In the genomic region with DNA sequence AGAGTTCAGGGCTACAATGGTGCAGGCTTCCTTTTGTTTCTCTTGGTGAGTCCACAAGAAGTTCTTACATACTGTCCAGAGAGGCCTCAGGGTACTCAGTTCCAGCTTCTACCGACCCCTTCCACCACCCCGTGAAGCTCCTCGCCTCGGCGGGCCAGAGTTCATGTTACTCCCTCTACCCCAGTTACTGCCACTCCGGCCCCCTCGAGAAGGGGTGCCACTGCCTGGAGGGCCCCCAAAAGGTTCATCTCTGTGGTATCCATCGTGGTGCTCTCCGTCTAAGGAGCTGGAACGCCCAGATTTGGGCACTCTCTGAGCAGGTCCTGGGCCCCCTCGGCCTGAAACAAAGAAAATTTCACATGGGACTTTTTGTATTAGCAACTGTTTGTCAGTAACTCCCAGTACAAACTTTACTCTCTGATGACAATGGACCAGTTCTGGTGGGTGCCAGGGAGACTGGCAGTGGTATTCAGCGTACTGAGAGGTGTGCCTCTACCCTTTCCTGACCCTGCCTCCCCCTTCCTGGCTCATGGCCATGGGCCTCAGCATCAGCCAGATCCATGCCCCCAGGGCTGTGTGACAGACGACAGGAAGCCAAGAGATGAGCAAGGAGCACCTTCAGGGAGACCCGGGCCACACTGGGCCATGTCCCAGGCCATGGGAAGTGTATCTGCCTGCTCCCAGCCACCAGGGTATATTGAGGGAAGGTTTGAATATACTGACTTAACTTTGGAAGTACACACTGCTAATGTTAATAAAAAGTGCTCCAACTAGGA, we compare ENCODE assay signal across 19 cellular contexts. TPM values are rescaled to one million over a fixed set of nuclear protein-coding genes. Genes with fewer than 3 reads are reported as not detected.
DNase-seq lines count a peak whose midpoint lies in the region; ATAC-seq and TF ChIP-seq lines count a peak whose summit lies in the region.
"Had no signal": no experiment of that assay in that cellular context is flagged by ENCODE, and none has a peak within 500 bp of the region (broad histone marks: within the 10 kb centered on the region; RNA-seq: fewer than 3 reads in every experiment).

No MANE protein-coding gene starts in this region.

- no peaks in the 10 kb centered on the region for H3K9me3 ChIP-seq in CD8-positive, alpha-beta memory T cell (ENCODE audit: low read length)
- no peaks in the 10 kb centered on the region for H3K9me3 ChIP-seq in HEK293 (ENCODE audit: control insufficient read depth, insufficient read depth, low read depth, low read length)
- H3K9me3 ChIP-seq: colonic mucosa, Peyer's patch, thoracic aorta had no signal

- in situ Hi-C loops in GM13977 (cut with MboI; ENCODE audit: low pct_unique_long_range_greater_than_20kb, low sequenced_read_pairs, unreplicated experiment) = no loop called here

- no peak overlapping the region for H3K56ac ChIP-seq in mesendoderm (ENCODE audit: low read length)

- no peak for DNase-seq in CD8-positive, alpha-beta memory T cell
- DNase-seq in central memory CD8-positive, alpha-beta T cell (ENCODE audit: low spot score in 2 of 2) = no peak
- DNase-seq in mesendoderm (peak; percentile 42), GM13977 (ENCODE audit: low spot score) (no peak)
- DNase-seq in stimulated activated CD8-positive, alpha-beta memory T cell treated with anti-CD3 and anti-CD28 coated beads, Interleukin-4, amount 100 ng/mL, for 48 hours = no peak
- DNase-seq: activated CD8-positive, alpha-beta memory T cell treated with anti-CD3 and anti-CD28 coated beads for 24 hours; activated effector memory CD4-positive, alpha-beta T cell treated with anti-CD3 and anti-CD28 coated beads, Interleukin-2, amount 50 U/mL, for 16 hours; colonic mucosa; DMS 273 treated with DMSO at 0.1 percent for 48 hours; GF-D8; GOT3; Karpas-422; Peyer's patch; small intestine; stimulated activated CD4-positive, alpha-beta T cell treated with anti-CD3 and anti-CD28 coated beads, Interleukin-4, amount 100 ng/mL, for 4 hours; SW 1271 had no signal

- H3K79me2 ChIP-seq in mesendoderm (ENCODE audit: control insufficient read depth, insufficient read depth, low read length) = peaks cover 2% of the 10 kb centered on the region

- H3K4me3 Mint-ChIP-seq in CD8-positive, alpha-beta memory T cell = peak overlapping the region in 1 of 7 donors; percentile 26
- H3K4me3 Mint-ChIP-seq in central memory CD8-positive, alpha-beta T cell = no peak overlapping the region

- no peak overlapping the region for H3K23ac ChIP-seq in mesendoderm (ENCODE audit: low read length)

- ATAC-seq in central memory CD8-positive, alpha-beta T cell (replicated peaks; ENCODE audit: extremely low read depth, poor library complexity, severe bottlenecking) = no peak
- ATAC-seq in HG03378 (IDR thresholded peaks at IDR 0.05; ENCODE audit: unreplicated experiment) = no peak

- H4K5ac ChIP-seq in mesendoderm (ENCODE audit: low read length) = no peak overlapping the region

- no peak overlapping the region for H2BK5ac ChIP-seq in mesendoderm (ENCODE audit: low read length)

- POLR2A ChIA-PET in CD8-positive, alpha-beta memory T cell (lab: Charles Lee) = interaction anchor here (0.6 kb wide), 1 partner anchor 290 kb away, joined by 3 read pairs; no protein-coding TSS in a partner anchor
- POLR2A ChIA-PET in HEK293 (lab: Yijun Ruan, JAX) = interaction anchor here (0.6 kb wide), 1 partner anchor 55 kb away, joined by 6 read pairs; no protein-coding TSS in a partner anchor

- peaks cover 37 to 39% (median 38%) of the 10 kb centered on the region in 3 donors for H3K4me1 Mint-ChIP-seq in CD8-positive, alpha-beta memory T cell
- peaks cover 21% of the 10 kb centered on the region for H3K4me1 Mint-ChIP-seq in central memory CD8-positive, alpha-beta T cell

- H3K79me1 ChIP-seq in mesendoderm (ENCODE audit: low read length) = peaks cover 6% of the 10 kb centered on the region

- WGBS in mesendoderm (ENCODE audit: extremely low coverage, insufficient coverage, low lambda C conversion rate) = no CpG with 5 or more reads among the region's 14 CpGs

- H3K18ac ChIP-seq in mesendoderm (ENCODE audit: low read length) = no peak overlapping the region

- H3K4ac ChIP-seq in mesendoderm (ENCODE audit: low read depth, low read length) = no peak overlapping the region

- no peak overlapping the region for H3K9ac ChIP-seq in mesendoderm (ENCODE audit: low read length)

- peak overlapping the region in 6 of 8 donors; percentile 19 to 86 (median 67) for H3K27ac Mint-ChIP-seq in CD8-positive, alpha-beta memory T cell
- peak overlapping the region; percentile 13 for H3K27ac Mint-ChIP-seq in central memory CD8-positive, alpha-beta T cell (ENCODE audit: low read depth)

- TF ChIP-seq CTCF in HEK293 (tag by site-specific recombination; IDR thresholded peaks at IDR 0.05) (no peak), GM13977 (IDR thresholded peaks at IDR 0.05; ENCODE audit: extremely low read depth, insufficient read depth, missing control alignments) (no peak)

- CTCF ChIA-PET in CD8-positive, alpha-beta memory T cell (lab: Charles Lee) = interaction anchor here (1.3 kb wide), 1 partner anchor 56 kb away, joined by 4 read pairs; no protein-coding TSS in a partner anchor
- CTCF ChIA-PET in HEK293 (lab: Yijun Ruan, JAX) = interaction anchor here (1.4 kb wide), 1 partner anchor 12 kb away, joined by 4 read pairs; no protein-coding TSS in a partner anchor

- H3K36me3 Mint-ChIP-seq in CD8-positive, alpha-beta memory T cell = peaks cover 0 to 70% (median 15%) of the 10 kb centered on the region in 3 donors
- H3K36me3 Mint-ChIP-seq in central memory CD8-positive, alpha-beta T cell (ENCODE audit: insufficient read depth) = peaks cover 30% of the 10 kb centered on the region

- H3K36me3 ChIP-seq in CD8-positive, alpha-beta memory T cell (ENCODE audit: insufficient read depth, low read length) = peaks cover 33% of the 10 kb centered on the region
- H3K36me3 ChIP-seq in HEK293 (ENCODE audit: control insufficient read depth in 2 of 2, insufficient read depth in 1 of 2, low read length in 2 of 2) = peaks cover 15 to 69% of the 10 kb centered on the region in 2 experiments
- peaks cover 13% of the 10 kb centered on the region for H3K36me3 ChIP-seq in mesendoderm (ENCODE audit: control insufficient read depth, insufficient read depth, low read length)

- no peak overlapping the region for H2BK120ac ChIP-seq in mesendoderm (ENCODE audit: low read depth, low read length)

- no peak overlapping the region for H3K27ac ChIP-seq in CD8-positive, alpha-beta memory T cell (ENCODE audit: low read depth, low read length)
- H3K27ac ChIP-seq in HEK293 (ENCODE audit: extremely low read depth, low read depth, low read length) = no peak overlapping the region
- no peak overlapping the region for H3K27ac ChIP-seq in mesendoderm (ENCODE audit: low read depth, low read length)
- H3K27ac ChIP-seq: colonic mucosa, Peyer's patch had no signal

- no peaks in the 10 kb centered on the region for H3K27me3 ChIP-seq in CD8-positive, alpha-beta memory T cell (ENCODE audit: insufficient read depth, low read length, poor library complexity, severe bottlenecking)
- H3K27me3 ChIP-seq in mesendoderm (ENCODE audit: insufficient read depth, low read length, poor library complexity) = no peaks in the 10 kb centered on the region
- H3K27me3 ChIP-seq: colonic mucosa, Peyer's patch had no signal

- H4K8ac ChIP-seq in mesendoderm (ENCODE audit: low read depth, low read length) = no peak overlapping the region

- H3K27me3 Mint-ChIP-seq in CD8-positive, alpha-beta memory T cell = no peaks in the 10 kb centered on the region
- H3K27me3 Mint-ChIP-seq in central memory CD8-positive, alpha-beta T cell = no peaks in the 10 kb centered on the region

- peaks cover 33% of the 10 kb centered on the region for H3K4me1 ChIP-seq in CD8-positive, alpha-beta memory T cell (ENCODE audit: insufficient read depth, low read length)
- no peaks in the 10 kb centered on the region for H3K4me1 ChIP-seq in HEK293 (ENCODE audit: control insufficient read depth, insufficient read depth, low read length)
- H3K4me1 ChIP-seq in mesendoderm (ENCODE audit: control insufficient read depth, low read depth, low read length) = no peaks in the 10 kb centered on the region

- no peaks in the 10 kb centered on the region for H3K9me3 Mint-ChIP-seq in CD8-positive, alpha-beta memory T cell
- no peaks in the 10 kb centered on the region for H3K9me3 Mint-ChIP-seq in central memory CD8-positive, alpha-beta T cell

- no peak overlapping the region for H2BK15ac ChIP-seq in mesendoderm (replicated peaks; ENCODE audit: low read depth)

- H3K4me2 ChIP-seq in mesendoderm (ENCODE audit: low read length) = no peak overlapping the region

- H2AK5ac ChIP-seq in mesendoderm (ENCODE audit: low read length) = no peak overlapping the region

- no peak overlapping the region for H3K4me3 ChIP-seq in CD8-positive, alpha-beta memory T cell (ENCODE audit: low read length)
- no peak overlapping the region for H3K4me3 ChIP-seq in HEK293 (ENCODE audit: low read depth, low read length)
- no peak overlapping the region for H3K4me3 ChIP-seq in mesendoderm (ENCODE audit: low read length)
- H3K4me3 ChIP-seq: colonic mucosa, Peyer's patch, thoracic aorta had no signal

TF ChIP-seq in HEK293, 187 proteins besides CTCF, POLR2A, EP300 and RAD21:
- TF ChIP-seq ZBTB8A (tag by site-specific recombination; IDR thresholded peaks at IDR 0.05) = 0 out of 2 replicates have a peak, but pooled peaks have one; percentile 18
- no peak for TF ChIP-seq ZNF394 (tag by site-specific recombination; IDR thresholded peaks at IDR 0.05; ENCODE audit: borderline replicate concordance)
- TF ChIP-seq ZNF701 (tag by site-specific recombination; IDR thresholded peaks at IDR 0.05) = no peak

RNA-seq across cellular contexts. Expression of a gene that starts 5.1 kb away (rescaled TPM):
- 1 to 10 TPM; 4.6 to 5.5 TPM for total RNA-seq in CD8-positive, alpha-beta memory T cell
- 0.31 TPM for polyA plus RNA-seq in CD8-positive, alpha-beta memory T cell
- polyA plus RNA-seq in mesendoderm (2013, experiment 1 of 2) = 7.2 TPM
- polyA plus RNA-seq in mesendoderm (2013, experiment 2 of 2) = 7.2 TPM

RNA-seq across cellular contexts. Expression of a gene that starts 31.1 kb away (rescaled TPM):
- total RNA-seq in CD8-positive, alpha-beta memory T cell = 1 to 10 TPM; 5.9 to 6.1 TPM
- polyA plus RNA-seq in CD8-positive, alpha-beta memory T cell = 3.1 TPM
- polyA plus RNA-seq in mesendoderm (2013, experiment 1 of 2) = 5.0 TPM
- polyA plus RNA-seq in mesendoderm (2013, experiment 2 of 2) = 5.2 TPM
